Comparison of ENCODE assay signal across 9 cellular contexts in genomic region chr19:55113570-55114039, GRCh38. TPM values are rescaled to one million over a fixed set of nuclear protein-coding genes. Genes with fewer than 3 reads are reported as not detected.
DNase-seq lines count a peak whose midpoint lies in the region; ATAC-seq and TF ChIP-seq lines count a peak whose summit lies in the region.
"Had no signal": no experiment of that assay in that cellular context is flagged by ENCODE, and none has a peak within 500 bp of the region (broad histone marks: within the 10 kb centered on the region; RNA-seq: fewer than 3 reads in every experiment).

No MANE protein-coding gene starts in this region.

- no peaks in the 10 kb centered on the region for H3K9me3 Mint-ChIP-seq in activated CD8-positive, alpha-beta T cell treated with anti-CD3 and anti-CD28 coated beads for 36 hours

- H3K9me3 ChIP-seq in heart left ventricle (no peaks in the 10 kb centered on the region), PC-9 (ENCODE audit: insufficient read depth, low read depth) (no peaks in the 10 kb centered on the region)

- BruUV-seq in PC-9 (replicated peaks; lab: Mats Ljungman, UMichigan) = no TSS peak

- H4K20me1 ChIP-seq in PC-9 (ENCODE audit: insufficient read depth) = peaks cover 54% of the 10 kb centered on the region

- peaks cover 57% of the 10 kb centered on the region for H3K79me2 ChIP-seq in PC-9 (ENCODE audit: low read depth)

- peaks cover 0 to 32% (median 23%) of the 10 kb centered on the region in 9 donors for H3K36me3 ChIP-seq in heart left ventricle
- H3K36me3 ChIP-seq in PC-9 (ENCODE audit: low read depth) = no peaks in the 10 kb centered on the region; the same call in 1 of the 2 replicates

- no peak overlapping the region for H3K4me3 Mint-ChIP-seq in activated CD8-positive, alpha-beta T cell treated with anti-CD3 and anti-CD28 coated beads for 36 hours

- H3K27ac ChIP-seq in adipose tissue (ENCODE audit: low read depth, low read length) = peak overlapping the region; percentile 3
- peak overlapping the region; percentile 82 to 99 (median 96) for H3K27ac ChIP-seq in heart left ventricle
- no peak overlapping the region for H3K27ac ChIP-seq in PC-9
- H3K27ac ChIP-seq: HL-60 had no signal

- H3K4me1 Mint-ChIP-seq in activated CD8-positive, alpha-beta T cell treated with anti-CD3 and anti-CD28 coated beads for 36 hours (ENCODE audit: low read depth) = peaks cover 19% of the 10 kb centered on the region

- H3K36me3 Mint-ChIP-seq in activated CD8-positive, alpha-beta T cell treated with anti-CD3 and anti-CD28 coated beads for 36 hours (ENCODE audit: low read depth) = peaks cover 12% of the 10 kb centered on the region

- intact Hi-C loops in heart left ventricle (cut with DNase I) = loop anchor here in 1 of 10 donors (2.0 kb wide), 1 partner anchor 25 kb away; no protein-coding TSS in a partner anchor
- intact Hi-C loops in activated CD8-positive, alpha-beta T cell treated with anti-CD3 and anti-CD28 coated beads for 36 hours (cut with micrococcal nuclease) = no loop called here
- intact Hi-C loops in PC-9 (cut with micrococcal nuclease; ENCODE audit: unreplicated experiment) = no loop called here

- peak; percentile 60 to 77 (median 66) for ATAC-seq in heart left ventricle
- no peak for ATAC-seq in activated CD8-positive, alpha-beta T cell treated with anti-CD3 and anti-CD28 coated beads for 36 hours

- 22 to 39% (median 38%) methylated on average over 11 to 12 of the region's 12 CpGs for WGBS in adipose tissue, 3 donors
- WGBS in heart left ventricle, 4 donors = 7 to 12% (median 11%) methylated on average over 11 to 12 of the region's 12 CpGs

- H3K27me3 ChIP-seq in heart left ventricle = no peaks in the 10 kb centered on the region
- H3K27me3 ChIP-seq in PC-9 (ENCODE audit: insufficient read depth, low read depth) = no peaks in the 10 kb centered on the region

- no peak overlapping the region for H3K4me2 ChIP-seq in PC-9

- peak; percentile 22 to 69 for TF ChIP-seq POLR2A in heart left ventricle (IDR thresholded peaks at IDR 0.05)

- DNase-seq in GM04503 (ENCODE audit: low read depth) = peak; percentile 69
- DNase-seq in heart left ventricle = peak; percentile 85 to 97 (median 97)
- peak; percentile 49 for DNase-seq in putamen (ENCODE audit: low spot score)
- no peak for DNase-seq in NCI-H187 (lab: John Stamatoyannopoulos, UW)
- DNase-seq in SK-N-DZ (ENCODE audit: low spot score) = no peak
- DNase-seq in activated CD8-positive, alpha-beta T cell treated with anti-CD3 and anti-CD28 coated beads for 36 hours = no peak
- no peak for DNase-seq in PC-9

- no peaks in the 10 kb centered on the region for H3K27me3 Mint-ChIP-seq in activated CD8-positive, alpha-beta T cell treated with anti-CD3 and anti-CD28 coated beads for 36 hours

- H3K27ac Mint-ChIP-seq in activated CD8-positive, alpha-beta T cell treated with anti-CD3 and anti-CD28 coated beads for 36 hours = no peak overlapping the region

- H3K4me1 ChIP-seq in heart left ventricle (peaks cover 5 to 76% (median 47%) of the 10 kb centered on the region in 12 donors), PC-9 (replicated peaks; ENCODE audit: insufficient read depth) (peaks cover 17% of the 10 kb centered on the region)

- H3K4me3 ChIP-seq in heart left ventricle (peak overlapping the region in 8 of 12 donors; percentile 19 to 93 (median 31)), PC-9 (no peak overlapping the region)

- no peak overlapping the region for H2AFZ ChIP-seq in PC-9

- CTCF ChIA-PET in activated CD8-positive, alpha-beta T cell treated with anti-CD3 and anti-CD28 coated beads for 36 hours (lab: Charles Lee) = no interaction called here
- CTCF ChIA-PET in PC-9 (lab: Charles Lee) = no interaction called here

- H3K9me2 ChIP-seq in PC-9 (ENCODE audit: insufficient read depth) = no peaks in the 10 kb centered on the region

- TF ChIP-seq CTCF in heart left ventricle (IDR thresholded peaks at IDR 0.05) (no peak), PC-9 (conservative IDR thresholded peaks at IDR 0.05) (no peak)
- no peak for TF ChIP-seq CTCF in activated CD8-positive, alpha-beta T cell treated with anti-CD3 and anti-CD28 coated beads for 36 hours (IDR thresholded peaks at IDR 0.05)

- H3F3A ChIP-seq in PC-9 (ENCODE audit: insufficient read depth, low read depth) = peaks cover 4% of the 10 kb centered on the region; the same call in 1 of the 2 replicates

- POLR2A ChIA-PET in activated CD8-positive, alpha-beta T cell treated with anti-CD3 and anti-CD28 coated beads for 36 hours (lab: Charles Lee) = no interaction called here
- POLR2A ChIA-PET in PC-9 (lab: Charles Lee; ENCODE audit: unreplicated experiment) = no interaction called here

RNA-seq across cellular contexts. Expression of gene PPP1R12C, which starts 3.8 kb away (rescaled TPM):
- polyA plus RNA-seq in adipose tissue = 100 to 1,000 TPM in 2 of 3 donors, 10 to 100 TPM in 1; 61.3 to 158 (median 123) TPM
- 100 to 1,000 TPM; 116 to 324 (median 209) TPM for total RNA-seq in heart left ventricle
- polyA plus RNA-seq in heart left ventricle = 100 to 1,000 TPM; 230 to 264 TPM
- 19.4 and 22.7 TPM in 2 replicates for polyA plus RNA-seq in SK-N-DZ (2014; cell fraction: cytosol; rRNA removed)
- 314 and 319 TPM in 2 replicates for polyA plus RNA-seq in SK-N-DZ (2014; cell fraction: nucleus; rRNA removed)
- total RNA-seq in activated CD8-positive, alpha-beta T cell treated with anti-CD3 and anti-CD28 coated beads for 36 hours = 10 to 100 TPM; 55.4 to 55.8 TPM
- total RNA-seq in PC-9 (2021) = 110 and 114 TPM in 2 replicates

RNA-seq across cellular contexts. Expression of gene TNNT1, which starts 35.4 kb away (rescaled TPM):
- polyA plus RNA-seq in adipose tissue = 10 to 100 TPM in 1 of 3 donors, 1 to 10 TPM in 1, under 1 TPM in 1; 0.90 to 16.5 (median 1.4) TPM
- total RNA-seq in heart left ventricle = 100 to 1,000 TPM in 3 of 9 donors, 10 to 100 TPM in 6; 18.7 to 192 (median 58.6) TPM
- polyA plus RNA-seq in heart left ventricle = 100 to 1,000 TPM in 1 of 2 donors, 10 to 100 TPM in 1; 23.8 to 264 TPM
- 5.9 and 9.2 TPM in 2 replicates for polyA plus RNA-seq in SK-N-DZ (2014; cell fraction: cytosol; rRNA removed)
- polyA plus RNA-seq in SK-N-DZ (2014; cell fraction: nucleus; rRNA removed) = 3.5 and 8.7 TPM in 2 replicates
- total RNA-seq in activated CD8-positive, alpha-beta T cell treated with anti-CD3 and anti-CD28 coated beads for 36 hours = not detected
- 228 and 266 TPM in 2 replicates for total RNA-seq in PC-9 (2021)

RNA-seq across cellular contexts. Expression of gene EPS8L1, which starts 37.9 kb away (rescaled TPM):
- polyA plus RNA-seq in adipose tissue (10 to 100 TPM in 1 of 3 donors, 1 to 10 TPM in 2; 7.8 to 13.3 (median 9.1) TPM), heart left ventricle (1 to 10 TPM; 3.0 to 3.3 TPM)
- total RNA-seq in heart left ventricle (10 to 100 TPM in 1 of 9 donors, 1 to 10 TPM in 5, under 1 TPM in 3; 0.44 to 25.5 (median 1.5) TPM), PC-9 (2021) (111 and 162 TPM in 2 replicates)
- polyA plus RNA-seq in SK-N-DZ (2014; cell fraction: cytosol; rRNA removed) = 0.18 and 0.42 TPM in 2 replicates
- polyA plus RNA-seq in SK-N-DZ (2014; cell fraction: nucleus; rRNA removed) = 1.8 and 3.5 TPM in 2 replicates
- 1 to 10 TPM; 2.8 to 3.2 TPM for total RNA-seq in activated CD8-positive, alpha-beta T cell treated with anti-CD3 and anti-CD28 coated beads for 36 hours

RNA-seq across cellular contexts. Expression of gene TNNI3, which starts 43.9 kb away (rescaled TPM):
- polyA plus RNA-seq in adipose tissue = 10 to 100 TPM in 1 of 3 donors, 1 to 10 TPM in 1, under 1 TPM in 1; 0.21 to 30.8 (median 1.1) TPM
- over 10,000 TPM in 3 of 9 donors, 1,000 to 10,000 TPM in 6; 1,912 to 14,347 (median 9,662) TPM for total RNA-seq in heart left ventricle
- over 10,000 TPM in 1 of 2 donors, 1,000 to 10,000 TPM in 1; 3,704 to 34,502 TPM for polyA plus RNA-seq in heart left ventricle
- polyA plus RNA-seq in SK-N-DZ (2014; cell fraction: cytosol; rRNA removed) = 0.74 TPM in 1 of 2 replicates, not detected in the other
- 2.1 TPM in 1 of 2 replicates, not detected in the other for polyA plus RNA-seq in SK-N-DZ (2014; cell fraction: nucleus; rRNA removed)
- total RNA-seq in activated CD8-positive, alpha-beta T cell treated with anti-CD3 and anti-CD28 coated beads for 36 hours = not detected
- total RNA-seq in PC-9 (2021) = 13.7 and 18.2 TPM in 2 replicates

RNA-seq across cellular contexts. Expression of gene RDH13, which starts 50.7 kb away (rescaled TPM):
- polyA plus RNA-seq in adipose tissue (10 to 100 TPM in 1 of 3 donors, 1 to 10 TPM in 2; 8.7 to 14.4 (median 9.6) TPM), heart left ventricle (10 to 100 TPM; 34.6 to 37.9 TPM)
- total RNA-seq in heart left ventricle (10 to 100 TPM; 29.3 to 60.7 (median 43.0) TPM), PC-9 (2021) (39.8 and 42.1 TPM in 2 replicates)
- polyA plus RNA-seq in SK-N-DZ (2014; cell fraction: cytosol; rRNA removed) = 10.0 and 11.3 TPM in 2 replicates
- 7.4 and 9.5 TPM in 2 replicates for polyA plus RNA-seq in SK-N-DZ (2014; cell fraction: nucleus; rRNA removed)
- total RNA-seq in activated CD8-positive, alpha-beta T cell treated with anti-CD3 and anti-CD28 coated beads for 36 hours = 10 to 100 TPM; 17.3 to 18.2 TPM

Comparison
In these comparisons a context has a peak if more than half of its experiments do, and no peak if none do; other contexts are left out.
1. DNase-seq: peak in GM04503 (single experiment), heart left ventricle (5 of 5) and putamen (single experiment); none in NCI-H187 (0 of 2), SK-N-DZ (single experiment), activated CD8-positive, alpha-beta T cell treated with anti-CD3 and anti-CD28 coated beads for 36 hours (single experiment) and PC-9 (0 of 2).
2. RNA of gene TNNT1, which starts 35.4 kb away (total RNA-seq): 228 to 266 TPM in PC-9 and 18.7 to 192 TPM in heart left ventricle; not detected in activated CD8-positive, alpha-beta T cell treated with anti-CD3 and anti-CD28 coated beads for 36 hours; every median in the first group is over 10 times any median in the second.